ENCODE assay signal across 1 cellular context in genomic region chr11:62108017-62108750, GRCh38.
TF ChIP-seq lines count a peak whose summit lies in the region.

No MANE protein-coding gene starts in this region.

TF ChIP-seq in SK-N-SH, 30 proteins besides CTCF, POLR2A, EP300 and RAD21 (continued from another document):
- no peak for TF ChIP-seq ZBTB33 (IDR thresholded peaks at IDR 0.05; ENCODE audit: borderline replicate concordance, low read depth)
- TF ChIP-seq SMC3 (IDR thresholded peaks at IDR 0.05; ENCODE audit: low read depth, low read length): peak; percentile 68
